25 cellular contexts compared by ENCODE assay signal in genomic region chr6:81640891-81641290, GRCh38.
"Had no signal": no experiment of that assay in that cellular context is flagged by ENCODE, and none has a peak within 500 bp of the region (broad histone marks: within the 10 kb centered on the region; RNA-seq: fewer than 3 reads in every experiment).

No MANE protein-coding gene starts in this region.

- H3K9me3 ChIP-seq: suprapubic skin, testis, thoracic aorta, thyroid gland, tibial artery, tibial nerve, transverse colon, upper lobe of left lung, upper lobe of right lung, uterus, vagina had no signal

- H3K27ac ChIP-seq: stomach, suprapubic skin, testis, thoracic aorta, thyroid gland, tibial artery, tibial nerve, transverse colon, upper lobe of left lung, upper lobe of right lung, uterus, vagina had no signal

- H3K27me3 ChIP-seq: stomach, suprapubic skin, testis, thyroid gland, tibial artery, tibial nerve, transverse colon, upper lobe of left lung, upper lobe of right lung, uterus, vagina had no signal

- DNase-seq: stimulated activated CD4-positive, alpha-beta T cell treated with anti-CD3 and anti-CD28 coated beads, Interleukin-2, amount 100 ng/mL, for 48 hours; stimulated activated CD4-positive, alpha-beta T cell treated with anti-CD3 and anti-CD28 coated beads, Interleukin-4, amount 100 ng/mL, for 1 hour; stimulated activated CD4-positive, alpha-beta T cell treated with anti-CD3 and anti-CD28 coated beads, Interleukin-4, amount 100 ng/mL, for 24 hours; stimulated activated CD4-positive, alpha-beta T cell treated with anti-CD3 and anti-CD28 coated beads, Interleukin-4, amount 100 ng/mL, for 4 hours; stimulated activated CD8-positive, alpha-beta memory T cell treated with anti-CD3 and anti-CD28 coated beads, Interleukin-4, amount 100 ng/mL, for 48 hours; stimulated activated naive B cell treated with anti-CD40 and anti-IgM and Interleukin-4, amounts not matched to agents 10 μg/mL and 1 μg/mL and 100 μg/mL, for 72 hours; stimulated activated naive CD4-positive, alpha-beta T cell; stimulated activated naive CD4-positive, alpha-beta T cell treated with Interleukin-2 at 50 U/mL for 16 hours; stimulated activated naive CD8-positive, alpha-beta T cell treated with anti-CD3 and anti-CD28 coated beads, Interleukin-15, amount 100 ng/mL, for 72 hours; stimulated activated naive CD8-positive, alpha-beta T cell treated with anti-CD3 and anti-CD28 coated beads, Interleukin-15, Interleukin-2, amounts not matched to agents 100 U/mL and 50 U/mL, for 24 hours; stomach; substantia nigra; testis; thyroid gland; tibial artery; transverse colon; upper lobe of right lung; uterus had no signal

- H3K4me3 ChIP-seq: stomach, suprapubic skin, testis, thoracic aorta, thyroid gland, tibial artery, tibial nerve, transverse colon, upper lobe of left lung, upper lobe of right lung, uterus, vagina had no signal

- H3K4me1 ChIP-seq: stomach, suprapubic skin, testis, thyroid gland, tibial artery, tibial nerve, transverse colon, upper lobe of left lung, upper lobe of right lung, uterus, vagina had no signal

- H3K36me3 ChIP-seq: stomach, suprapubic skin, thoracic aorta, thyroid gland, tibial artery, tibial nerve, transverse colon, upper lobe of left lung, upper lobe of right lung, uterus, vagina had no signal

- ATAC-seq: stimulated activated effector memory CD8-positive, alpha-beta T cell treated with anti-CD3 and anti-CD28 coated beads, Interleukin-12 subunit alpha, Interleukin-12 subunit beta, amount 100 ng/mL, for 72 hours; stimulated activated memory B cell treated with anti-CD40 and anti-IgM and Interleukin-4, amounts not matched to agents 10 μg/mL and 1 μg/mL and 100 μg/mL, for 72 hours; stimulated activated naive B cell treated with anti-CD40 and anti-IgM and Interleukin-4, amounts not matched to agents 10 μg/mL and 1 μg/mL and 100 μg/mL, for 72 hours; stimulated activated naive CD8-positive, alpha-beta T cell treated with anti-CD3 and anti-CD28 coated beads, Interleukin-15, amount 100 ng/mL, for 72 hours; stimulated activated naive CD8-positive, alpha-beta T cell treated with anti-CD3 and anti-CD28 coated beads, Interleukin-15, Interleukin-2, amounts not matched to agents 100 U/mL and 50 U/mL, for 24 hours; upper lobe of right lung had no signal
